Comparison of ENCODE assay signal across 2 cellular contexts in the genomic region with DNA sequence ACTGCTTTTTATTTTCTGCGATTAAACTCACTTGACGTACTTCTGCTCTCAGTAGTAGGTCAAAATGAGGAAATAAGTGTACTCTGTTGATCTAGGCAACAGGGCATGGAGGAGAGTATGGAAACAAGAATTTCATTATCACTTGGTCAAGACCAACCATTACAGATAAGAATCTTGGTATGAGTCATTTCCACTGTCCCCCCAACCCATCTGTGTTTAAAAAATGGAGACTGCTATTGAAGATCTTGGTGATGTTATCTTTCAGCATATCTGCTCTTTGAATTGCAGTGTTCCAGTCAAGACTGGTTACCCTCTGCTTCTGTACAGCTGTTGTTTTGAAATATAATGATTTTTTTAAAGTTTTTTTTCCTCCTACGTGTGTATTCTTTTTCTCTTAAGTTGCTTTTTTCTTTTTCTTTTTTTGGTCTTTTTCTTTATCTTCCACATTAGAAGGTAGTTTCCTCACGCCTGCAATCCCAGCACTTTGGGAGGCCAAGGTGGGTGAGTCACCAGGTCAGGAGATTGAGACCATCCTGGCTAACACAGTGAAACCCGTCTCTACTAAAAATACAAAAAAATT.
TF ChIP-seq lines count a peak whose summit lies in the region.

No MANE protein-coding gene starts in this region.

TF ChIP-seq in SK-N-SH, 30 proteins besides CTCF, POLR2A, EP300 and RAD21 (continued from another document):
- TF ChIP-seq SIN3A (IDR thresholded peaks at IDR 0.05; ENCODE audit: borderline replicate concordance, low read depth, low read length): no peak
- TF ChIP-seq, protein P1, sequence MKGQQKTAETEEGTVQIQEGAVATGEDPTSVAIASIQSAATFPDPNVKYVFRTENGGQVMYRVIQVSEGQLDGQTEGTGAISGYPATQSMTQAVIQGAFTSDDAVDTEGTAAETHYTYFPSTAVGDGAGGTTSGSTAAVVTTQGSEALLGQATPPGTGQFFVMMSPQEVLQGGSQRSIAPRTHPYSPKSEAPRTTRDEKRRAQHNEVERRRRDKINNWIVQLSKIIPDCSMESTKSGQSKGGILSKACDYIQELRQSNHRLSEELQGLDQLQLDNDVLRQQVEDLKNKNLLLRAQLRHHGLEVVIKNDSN (IDR thresholded peaks at IDR 0.05; ENCODE audit: borderline replicate concordance, low read depth): no peak
- TF ChIP-seq CHD2 (IDR thresholded peaks at IDR 0.05; ENCODE audit: low read length, partially characterized antibody): no peak
- TF ChIP-seq NFIC (IDR thresholded peaks at IDR 0.05; ENCODE audit: borderline replicate concordance): no peak; the same call in 1 of the 2 replicates
- no peak for TF ChIP-seq NRF1 (IDR thresholded peaks at IDR 0.05; ENCODE audit: low read depth, low read length)
- TF ChIP-seq MXI1 (IDR thresholded peaks at IDR 0.05; ENCODE audit: low read depth, low read length): no peak
- TF ChIP-seq SMC3 (IDR thresholded peaks at IDR 0.05; ENCODE audit: low read depth, low read length): no peak
- TF ChIP-seq TEAD4 (IDR thresholded peaks at IDR 0.05; ENCODE audit: borderline replicate concordance, insufficient read depth): peak; percentile 51
- TF ChIP-seq, protein P2, sequence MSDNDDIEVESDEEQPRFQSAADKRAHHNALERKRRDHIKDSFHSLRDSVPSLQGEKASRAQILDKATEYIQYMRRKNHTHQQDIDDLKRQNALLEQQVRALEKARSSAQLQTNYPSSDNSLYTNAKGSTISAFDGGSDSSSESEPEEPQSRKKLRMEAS (IDR thresholded peaks at IDR 0.05; ENCODE audit: low read depth): no peak; the same call in 1 of the 2 replicates
- no peak for TF ChIP-seq REST (IDR thresholded peaks at IDR 0.05; ENCODE audit: low read depth, low read length)
- no peak for TF ChIP-seq RFX5 (IDR thresholded peaks at IDR 0.05; ENCODE audit: low read length)
- TF ChIP-seq, protein P3, sequence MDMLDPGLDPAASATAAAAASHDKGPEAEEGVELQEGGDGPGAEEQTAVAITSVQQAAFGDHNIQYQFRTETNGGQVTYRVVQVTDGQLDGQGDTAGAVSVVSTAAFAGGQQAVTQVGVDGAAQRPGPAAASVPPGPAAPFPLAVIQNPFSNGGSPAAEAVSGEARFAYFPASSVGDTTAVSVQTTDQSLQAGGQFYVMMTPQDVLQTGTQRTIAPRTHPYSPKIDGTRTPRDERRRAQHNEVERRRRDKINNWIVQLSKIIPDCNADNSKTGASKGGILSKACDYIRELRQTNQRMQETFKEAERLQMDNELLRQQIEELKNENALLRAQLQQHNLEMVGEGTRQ (IDR thresholded peaks at IDR 0.05; ENCODE audit: borderline replicate concordance, low read depth, low read length): no peak
- TF ChIP-seq GABPA (IDR thresholded peaks at IDR 0.05; ENCODE audit: low read depth): no peak
- no peak for TF ChIP-seq RCOR1 (IDR thresholded peaks at IDR 0.05; ENCODE audit: low read length)
- TF ChIP-seq PBX3 (IDR thresholded peaks at IDR 0.05): peak; percentile 66
- TF ChIP-seq POLR2AphosphoS5 (IDR thresholded peaks at IDR 0.05; ENCODE audit: low read depth, low read length): 0 out of 2 replicates have a peak, but pooled peaks have one; percentile 12
- TF ChIP-seq, protein P4, sequence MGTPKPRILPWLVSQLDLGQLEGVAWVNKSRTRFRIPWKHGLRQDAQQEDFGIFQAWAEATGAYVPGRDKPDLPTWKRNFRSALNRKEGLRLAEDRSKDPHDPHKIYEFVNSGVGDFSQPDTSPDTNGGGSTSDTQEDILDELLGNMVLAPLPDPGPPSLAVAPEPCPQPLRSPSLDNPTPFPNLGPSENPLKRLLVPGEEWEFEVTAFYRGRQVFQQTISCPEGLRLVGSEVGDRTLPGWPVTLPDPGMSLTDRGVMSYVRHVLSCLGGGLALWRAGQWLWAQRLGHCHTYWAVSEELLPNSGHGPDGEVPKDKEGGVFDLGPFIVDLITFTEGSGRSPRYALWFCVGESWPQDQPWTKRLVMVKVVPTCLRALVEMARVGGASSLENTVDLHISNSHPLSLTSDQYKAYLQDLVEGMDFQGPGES (IDR thresholded peaks at IDR 0.05; ENCODE audit: low read depth, low read length): no peak

TF ChIP-seq in WTC11, 78 proteins besides CTCF, POLR2A, EP300 and RAD21 (continued from another document):
- TF ChIP-seq ZNF532 (CRISPR knock-in tag; IDR thresholded peaks at IDR 0.05; ENCODE audit: borderline replicate concordance) (no peak), MYBL2 (CRISPR knock-in tag; IDR thresholded peaks at IDR 0.05) (no peak), ARID4B (CRISPR knock-in tag; IDR thresholded peaks at IDR 0.05; ENCODE audit: borderline replicate concordance) (no peak)
